16 cellular contexts compared by ENCODE assay signal in genomic region chr6:148873868-148874267, GRCh38.
"Had no signal": no experiment of that assay in that cellular context is flagged by ENCODE, and none has a peak within 500 bp of the region (broad histone marks: within the 10 kb centered on the region; RNA-seq: fewer than 3 reads in every experiment).

No MANE protein-coding gene starts in this region.

- H3K9me3 Mint-ChIP-seq: activated naive CD8-positive, alpha-beta T cell treated with anti-CD3 and anti-CD28 coated beads for 36 hours; activated T-cell treated with anti-CD3 and anti-CD28 coated beads, Interleukin-2, amount 50 U/mL, for 4 hours; activated T-helper 2 cell treated with anti-CD3 and anti-CD28 coated beads, Interferon-gamma antibody, Interleukin-2, Interleukin-4, amounts not matched to agents 10 μg/mL and 5 μg/mL and 100 μg/mL, durations not matched to agents 14 hours and 24 hours and 36 hours; natural killer cell treated with Interleukin-12 subunit alpha and Interleukin-12 subunit beta and Interleukin-15 and Interleukin-18, amount 100 ng/mL, for 72 hours; stimulated activated naive CD8-positive, alpha-beta T cell treated with anti-CD3 and anti-CD28 coated beads, Interleukin-15, Interleukin-2, amounts not matched to agents 100 ng/mL and 50 ng/mL, for 24 hours had no signal

- DNase-seq: activated CD4-positive, alpha-beta T cell treated with anti-CD3 and anti-CD28 coated beads for 1 hour; activated CD4-positive, alpha-beta T cell treated with anti-CD3 and anti-CD28 coated beads, Interleukin-2, amount 50 U/mL, for 4 hours; activated CD8-positive, alpha-beta memory T cell treated with anti-CD3 and anti-CD28 coated beads, Interleukin-2, amount 50 U/mL, for 48 hours; activated naive CD4-positive, alpha-beta T cell treated with Interleukin-2 at 50 U/mL for 16 hours; activated naive CD8-positive, alpha-beta T cell treated with anti-CD3 and anti-CD28 coated beads for 36 hours; activated T-cell treated with anti-CD3 and anti-CD28 coated beads, Interleukin-2, amount 50 U/mL, for 4 hours; cerebellar nuclear complex; esophagus squamous epithelium; gastrocnemius medialis; left cardiac atrium; right cardiac atrium; stimulated activated CD4-positive, alpha-beta T cell treated with anti-CD3 and anti-CD28 coated beads, Interleukin-4, amount 100 ng/mL, for 4 hours; WERI-Rb-1 had no signal

- H3K4me3 Mint-ChIP-seq: activated naive CD8-positive, alpha-beta T cell treated with anti-CD3 and anti-CD28 coated beads for 36 hours; activated T-cell treated with anti-CD3 and anti-CD28 coated beads, Interleukin-2, amount 50 U/mL, for 4 hours; natural killer cell treated with Interleukin-12 subunit alpha and Interleukin-12 subunit beta and Interleukin-15 and Interleukin-18, amount 100 ng/mL, for 72 hours; stimulated activated naive CD8-positive, alpha-beta T cell treated with anti-CD3 and anti-CD28 coated beads, Interleukin-15, Interleukin-2, amounts not matched to agents 100 ng/mL and 50 ng/mL, for 24 hours had no signal

- H3K36me3 Mint-ChIP-seq: activated naive CD8-positive, alpha-beta T cell treated with anti-CD3 and anti-CD28 coated beads for 36 hours; natural killer cell treated with Interleukin-12 subunit alpha and Interleukin-12 subunit beta and Interleukin-15 and Interleukin-18, amount 100 ng/mL, for 72 hours had no signal

- H3K27me3 Mint-ChIP-seq: activated naive CD8-positive, alpha-beta T cell treated with anti-CD3 and anti-CD28 coated beads for 36 hours; natural killer cell treated with Interleukin-12 subunit alpha and Interleukin-12 subunit beta and Interleukin-15 and Interleukin-18, amount 100 ng/mL, for 72 hours; stimulated activated naive CD8-positive, alpha-beta T cell treated with anti-CD3 and anti-CD28 coated beads, Interleukin-15, Interleukin-2, amounts not matched to agents 100 ng/mL and 50 ng/mL, for 24 hours had no signal

- H3K27ac Mint-ChIP-seq: activated naive CD8-positive, alpha-beta T cell treated with anti-CD3 and anti-CD28 coated beads for 36 hours; activated T-helper 2 cell treated with anti-CD3 and anti-CD28 coated beads, Interferon-gamma antibody, Interleukin-2, Interleukin-4, amounts not matched to agents 10 μg/mL and 5 μg/mL and 100 μg/mL, durations not matched to agents 14 hours and 24 hours and 36 hours; natural killer cell treated with Interleukin-12 subunit alpha and Interleukin-12 subunit beta and Interleukin-15 and Interleukin-18, amount 100 ng/mL, for 72 hours; stimulated activated naive CD8-positive, alpha-beta T cell treated with anti-CD3 and anti-CD28 coated beads, Interleukin-15, Interleukin-2, amounts not matched to agents 100 ng/mL and 50 ng/mL, for 24 hours had no signal

- H3K4me1 Mint-ChIP-seq: activated naive CD8-positive, alpha-beta T cell treated with anti-CD3 and anti-CD28 coated beads for 36 hours had no signal

- ATAC-seq: activated T-cell treated with anti-CD3 and anti-CD28 coated beads, Interleukin-2, amount 50 U/mL, for 4 hours; gastrocnemius medialis had no signal
